ENCODE assay signal across 10 cellular contexts in the genomic region with DNA sequence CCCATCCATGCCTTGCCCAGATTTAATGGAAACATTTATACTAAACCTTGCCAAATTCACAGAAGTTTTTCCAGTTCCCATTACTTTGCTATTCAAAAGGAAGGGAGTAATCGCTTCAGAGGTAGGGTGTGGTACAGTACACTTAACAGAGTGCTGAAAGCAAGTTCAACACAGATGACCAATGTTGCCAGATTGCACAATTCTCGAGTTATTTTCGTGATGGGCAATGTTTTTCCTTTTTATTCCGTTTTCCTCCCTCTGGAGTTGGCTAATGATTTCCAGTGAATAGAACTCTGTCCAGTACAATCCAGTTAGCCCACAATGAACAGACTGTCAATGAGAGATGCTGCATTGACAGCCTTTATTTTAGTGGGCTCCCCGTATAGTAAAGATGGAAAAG. TPM values are rescaled to one million over a fixed set of nuclear protein-coding genes. Genes with fewer than 3 reads are reported as not detected.
DNase-seq lines count a peak whose midpoint lies in the region; ATAC-seq and TF ChIP-seq lines count a peak whose summit lies in the region.
"Had no signal": no experiment of that assay in that cellular context is flagged by ENCODE, and none has a peak within 500 bp of the region (broad histone marks: within the 10 kb centered on the region; RNA-seq: fewer than 3 reads in every experiment).

No MANE protein-coding gene starts in this region.

- H3K27me3 ChIP-seq in IMR-90 (ENCODE audit: control insufficient read depth, insufficient read depth, low read length) (peaks cover 2% of the 10 kb centered on the region; the same call in 1 of the 2 replicates), thoracic aorta (replicated peaks; ENCODE audit: insufficient read depth) (no peaks in the 10 kb centered on the region)
- H3K27me3 ChIP-seq: MG63 had no signal

- no peak overlapping the region for H2AK9ac ChIP-seq in IMR-90 (replicated peaks; ENCODE audit: low read depth, low read length, poor library complexity)

- intact Hi-C loops in IMR-90 (cut with micrococcal nuclease), result no loop called here

- H2AK5ac ChIP-seq in IMR-90 (ENCODE audit: low read depth, low read length), result 0 out of 2 replicates have a peak overlapping the region, but pooled peaks have one; percentile 7

- no peak overlapping the region for H4K8ac ChIP-seq in IMR-90 (ENCODE audit: low read depth in 2 of 2, low read length in 2 of 2)

- no peak for TF ChIP-seq POLR2A in IMR-90 (IDR thresholded peaks at IDR 0.05; ENCODE audit: low read depth, low read length)

- no peak overlapping the region for H3K4me3 ChIP-seq in IMR-90 (ENCODE audit: insufficient read depth, low read depth, low read length)
- no peak overlapping the region for H3K4me3 ChIP-seq in cardiac fibroblast (replicated peaks in 1 of 2; ENCODE audit: low read depth in 2 of 2, low read length in 2 of 2)
- H3K4me3 ChIP-seq in thoracic aorta, result peak overlapping the region; percentile 3
- H3K4me3 ChIP-seq: MG63 had no signal

- H3K9me1 ChIP-seq in IMR-90 (ENCODE audit: insufficient read depth, low read length), result 0 out of 2 replicates have a peak, but pooled peaks cover 2% of the 10 kb centered on the region

- no peak overlapping the region for H4K5ac ChIP-seq in IMR-90 (ENCODE audit: low read depth, low read length)

- H3K9ac ChIP-seq in IMR-90 (ENCODE audit: low read depth, low read length), result no peak overlapping the region

- H2AFZ ChIP-seq in IMR-90 (replicated peaks; ENCODE audit: low read length, poor library complexity), result no peak overlapping the region

- no peak overlapping the region for H4K91ac ChIP-seq in IMR-90 (ENCODE audit: insufficient read depth, low read depth, low read length)

- in situ Hi-C loops in IMR-90 (cut with MboI; ENCODE audit: low sequenced_read_pairs), result no loop called here

- no peak overlapping the region for H2BK20ac ChIP-seq in IMR-90 (ENCODE audit: low read depth, low read length)

- H3K79me1 ChIP-seq in IMR-90 (ENCODE audit: low read depth in 1 of 2, low read length in 2 of 2), result no peaks in the 10 kb centered on the region

- POLR2A ChIA-PET in IMR-90 (lab: Charles Lee; ENCODE audit: unreplicated experiment), result no interaction called here

- no peak overlapping the region for H3K18ac ChIP-seq in IMR-90 (ENCODE audit: low read depth, low read length)

- H3K27ac ChIP-seq in IMR-90 (ENCODE audit: insufficient read depth, low read length), result no peak overlapping the region
- peak overlapping the region; percentile 24 to 74 for H3K27ac ChIP-seq in thoracic aorta

- dilution Hi-C loops in IMR-90 (cut with HindIII; ENCODE audit: low sequenced_read_pairs, unreplicated experiment), result no loop called here

- no peak overlapping the region for H2BK5ac ChIP-seq in IMR-90 (ENCODE audit: low read depth, low read length, poor library complexity, severe bottlenecking)

- H3K9me3 ChIP-seq in IMR-90 (ENCODE audit: control insufficient read depth, insufficient read depth, low read length) (no peaks in the 10 kb centered on the region), thoracic aorta (no peaks in the 10 kb centered on the region)

- BruUV-seq in IMR-90 (replicated peaks; lab: Mats Ljungman, UMichigan), result no TSS peak

- DNase-seq in IMR-90, result peak; percentile 21
- DNase-seq in cardiac fibroblast (ENCODE audit: low read depth in 2 of 2), result peak; percentile 81 to 91
- DNase-seq in iris pigment epithelial cell (ENCODE audit: low read depth), result peak; percentile 24
- no peak for DNase-seq in thoracic aorta (ENCODE audit: low spot score)
- no peak for DNase-seq in NCI-H526 treated with DMSO at 0.1 percent for 48 hours (lab: John Stamatoyannopoulos, UW)
- no peak for DNase-seq in mucosa of gallbladder (ENCODE audit: low spot score)
- DNase-seq: cerebellar nuclear complex; MG63; NK-92 treated with Interleukin-12 subunit alpha and Interleukin-12 subunit beta, amount 100 ng/mL, for 24 hours had no signal

- H3K56ac ChIP-seq in IMR-90 (ENCODE audit: extremely low read depth, insufficient read depth, low read length), result no peak overlapping the region

- H3K14ac ChIP-seq in IMR-90 (replicated peaks; ENCODE audit: low read depth, low read length), result no peak overlapping the region

- no peak for TF ChIP-seq CTCF in IMR-90 (conservative IDR thresholded peaks at IDR 0.05; ENCODE audit: low read depth, low read length)
- TF ChIP-seq CTCF in cardiac fibroblast (IDR thresholded peaks at IDR 0.05; ENCODE audit: low read depth, low read length), result no peak
- no peak for TF ChIP-seq CTCF in thoracic aorta (IDR thresholded peaks at IDR 0.05)

- H3K4ac ChIP-seq in IMR-90 (ENCODE audit: low read depth, low read length), result no peak overlapping the region

- WGBS in IMR-90 (ENCODE audit: extremely low coverage in 2 of 2, insufficient read length in 1 of 2), 2 experiments, result no CpG with 5 or more reads among the region's 5 CpGs

- no peaks in the 10 kb centered on the region for H4K20me1 ChIP-seq in IMR-90 (ENCODE audit: insufficient read depth, low read length)

- CTCF ChIA-PET in IMR-90 (lab: Yijun Ruan, JAX), result no interaction called here

- H3K4me1 ChIP-seq in IMR-90 (ENCODE audit: control insufficient read depth, insufficient read depth, low read length), result peaks cover 2% of the 10 kb centered on the region; the same call in 1 of the 2 replicates
- H3K4me1 ChIP-seq in thoracic aorta (ENCODE audit: control insufficient read depth in 1 of 2, low read depth in 2 of 2), result peaks cover 23 to 39% of the 10 kb centered on the region in 2 donors

- no peak overlapping the region for H3K23ac ChIP-seq in IMR-90 (ENCODE audit: low read depth, low read length)

- H2BK15ac ChIP-seq in IMR-90 (ENCODE audit: low read depth, low read length), result peak overlapping the region; percentile 38; the same call in 1 of the 3 replicates

- TF ChIP-seq RAD21 in IMR-90 (IDR thresholded peaks at IDR 0.05; ENCODE audit: low read length), result no peak

- ATAC-seq in IMR-90 (ENCODE audit: low read depth) (no peak; the same call in 1 of the 2 replicates), thoracic aorta (ENCODE audit: insufficient number of reproducible peaks, low FRiP score, low read depth) (peak; percentile 38), GM21367 (IDR thresholded peaks at IDR 0.05; ENCODE audit: unreplicated experiment) (no peak)

- H3K36me3 ChIP-seq in IMR-90 (ENCODE audit: control insufficient read depth, insufficient read depth, low read length) (no peaks in the 10 kb centered on the region), thoracic aorta (no peaks in the 10 kb centered on the region)
- H3K36me3 ChIP-seq: MG63 had no signal

- H3K4me2 ChIP-seq in IMR-90 (ENCODE audit: low read depth, low read length), result no peak overlapping the region

- no peak overlapping the region for H2BK120ac ChIP-seq in IMR-90 (ENCODE audit: low read depth, low read length)

TF ChIP-seq in IMR-90, 13 proteins besides CTCF, POLR2A, EP300 and RAD21:
- TF ChIP-seq MXI1 (IDR thresholded peaks at IDR 0.05; ENCODE audit: borderline replicate concordance, low read depth, low read length), result no peak
- peak; percentile 86 for TF ChIP-seq CEBPB (IDR thresholded peaks at IDR 0.05; ENCODE audit: low read depth, low read length)
- TF ChIP-seq CHD1 (IDR thresholded peaks at IDR 0.05; ENCODE audit: low read depth, low read length), result no peak
- no peak for TF ChIP-seq SMC3 (IDR thresholded peaks at IDR 0.05; ENCODE audit: low read depth, low read length)
- TF ChIP-seq, protein P1, sequence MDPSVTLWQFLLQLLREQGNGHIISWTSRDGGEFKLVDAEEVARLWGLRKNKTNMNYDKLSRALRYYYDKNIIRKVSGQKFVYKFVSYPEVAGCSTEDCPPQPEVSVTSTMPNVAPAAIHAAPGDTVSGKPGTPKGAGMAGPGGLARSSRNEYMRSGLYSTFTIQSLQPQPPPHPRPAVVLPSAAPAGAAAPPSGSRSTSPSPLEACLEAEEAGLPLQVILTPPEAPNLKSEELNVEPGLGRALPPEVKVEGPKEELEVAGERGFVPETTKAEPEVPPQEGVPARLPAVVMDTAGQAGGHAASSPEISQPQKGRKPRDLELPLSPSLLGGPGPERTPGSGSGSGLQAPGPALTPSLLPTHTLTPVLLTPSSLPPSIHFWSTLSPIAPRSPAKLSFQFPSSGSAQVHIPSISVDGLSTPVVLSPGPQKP (IDR thresholded peaks at IDR 0.05; ENCODE audit: borderline replicate concordance, low read depth, low read length), result no peak
- no peak for TF ChIP-seq MAFK (IDR thresholded peaks at IDR 0.05; ENCODE audit: low read depth, low read length)

RNA-seq across cellular contexts. Expression of a gene that starts 49.3 kb away (rescaled TPM):
- total RNA-seq in IMR-90 (2012; rRNA removed) (17.7 and 23.3 TPM in 2 replicates), thoracic aorta (10 to 100 TPM; 51.6 to 53.8 TPM), mucosa of gallbladder (43.6 TPM)
- 22.1 and 27.8 TPM in 2 replicates for polyA plus RNA-seq in IMR-90 (2012; rRNA removed)
- polyA plus RNA-seq in IMR-90 (2012; cell fraction: cytosol; rRNA removed), result 4.6 and 5.4 TPM in 2 replicates
- 3.0 and 31.7 TPM in 2 replicates for polyA plus RNA-seq in IMR-90 (2012; cell fraction: nucleus; rRNA removed; ENCODE audit: low replicate concordance)

RNA-seq across cellular contexts. Expression of a gene that starts 53.4 kb away (rescaled TPM):
- 4.1 and 5.6 TPM in 2 replicates for total RNA-seq in IMR-90 (2012; rRNA removed)
- 6.0 and 6.5 TPM in 2 replicates for polyA plus RNA-seq in IMR-90 (2012; rRNA removed)
- 3.9 and 4.3 TPM in 2 replicates for polyA plus RNA-seq in IMR-90 (2012; cell fraction: cytosol; rRNA removed)
- polyA plus RNA-seq in IMR-90 (2012; cell fraction: nucleus; rRNA removed; ENCODE audit: low replicate concordance), result 2.6 and 2.7 TPM in 2 replicates
- 10 to 100 TPM in 1 of 2 donors, 1 to 10 TPM in 1; 9.5 to 12.2 TPM for total RNA-seq in thoracic aorta
- 18.1 TPM for total RNA-seq in mucosa of gallbladder

Comparison
In these comparisons a context has a peak if more than half of its experiments do, and no peak if none do; other contexts are left out.
1. DNase-seq: peak in IMR-90 (single experiment), cardiac fibroblast (2 of 2) and iris pigment epithelial cell (single experiment); none in thoracic aorta (single experiment), NCI-H526 treated with DMSO at 0.1 percent for 48 hours (single experiment) and mucosa of gallbladder (single experiment).